Comparison of ENCODE assay signal across 11 cellular contexts in the genomic region with DNA sequence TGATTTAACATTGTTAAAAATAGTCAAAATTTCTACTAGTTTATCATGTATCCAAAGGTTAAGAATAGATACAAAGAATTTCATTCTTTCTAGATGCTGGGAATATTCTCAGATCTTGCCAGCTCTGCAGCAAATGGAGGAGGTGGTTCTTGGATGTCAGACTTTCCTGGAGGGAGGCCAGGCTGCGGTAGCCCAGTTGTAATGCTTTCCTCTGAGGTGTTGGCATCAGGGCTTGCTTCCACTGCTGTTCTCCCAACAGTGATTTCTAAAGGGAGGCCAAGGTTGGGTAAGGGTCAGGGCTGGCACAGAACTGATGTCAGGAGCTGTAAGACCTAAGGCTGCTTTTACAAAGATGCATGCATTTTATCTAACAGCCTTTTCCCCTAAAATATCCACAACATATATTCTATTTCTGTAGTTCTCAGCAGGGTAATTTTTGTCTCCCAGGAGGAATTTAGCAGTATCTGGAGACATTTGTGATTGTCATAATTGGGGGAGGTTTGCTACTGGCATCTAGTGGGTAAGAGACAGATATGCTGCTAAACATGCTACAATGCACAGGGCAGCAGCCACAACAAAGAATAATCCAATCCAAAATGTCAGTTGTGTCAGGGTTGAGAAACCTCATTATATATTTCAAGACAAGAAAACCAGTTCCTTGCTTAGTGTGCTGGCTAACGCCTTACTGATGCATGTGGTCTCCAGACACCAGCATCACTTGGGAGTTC. TPM values are rescaled to one million over a fixed set of nuclear protein-coding genes. Genes with fewer than 3 reads are reported as not detected.
DNase-seq lines count a peak whose midpoint lies in the region; ATAC-seq and TF ChIP-seq lines count a peak whose summit lies in the region.
"Had no signal": no experiment of that assay in that cellular context is flagged by ENCODE, and none has a peak within 500 bp of the region (broad histone marks: within the 10 kb centered on the region; RNA-seq: fewer than 3 reads in every experiment).

No MANE protein-coding gene starts in this region.

- no peak for TF ChIP-seq POLR2A in adrenal gland (IDR thresholded peaks at IDR 0.05)

- POLR2A ChIA-PET in naive thymus-derived CD4-positive, alpha-beta T cell (lab: Charles Lee) = no interaction called here

- H3K4me3 ChIP-seq in adrenal gland = no peak overlapping the region
- H3K4me3 ChIP-seq in naive thymus-derived CD4-positive, alpha-beta T cell (ENCODE audit: low read length) = no peak overlapping the region

- peaks cover 0 to 25% of the 10 kb centered on the region in 2 donors for H3K4me1 ChIP-seq in adrenal gland (replicated peaks in 1 of 2)
- H3K4me1 ChIP-seq in naive thymus-derived CD4-positive, alpha-beta T cell (ENCODE audit: control insufficient read depth in 2 of 2, insufficient read depth in 2 of 2, low read length in 2 of 2) = no peaks in the 10 kb centered on the region

- ATAC-seq in HG02623 (IDR thresholded peaks at IDR 0.05; ENCODE audit: unreplicated experiment) = peak; percentile 23
- no peak for ATAC-seq in naive thymus-derived CD4-positive, alpha-beta T cell

- intact Hi-C loops in adrenal gland (cut with DNase I) = no loop called here
- intact Hi-C loops in naive thymus-derived CD4-positive, alpha-beta T cell (cut with micrococcal nuclease) = no loop called here

- peaks cover 0 to 10% (median 0%) of the 10 kb centered on the region in 11 donors for H3K9me3 Mint-ChIP-seq in naive thymus-derived CD4-positive, alpha-beta T cell

- H3K27ac ChIP-seq in adrenal gland = no peak overlapping the region
- H3K27ac ChIP-seq in naive thymus-derived CD4-positive, alpha-beta T cell (ENCODE audit: low read depth, low read length) = no peak overlapping the region

- H3K36me3 ChIP-seq in adrenal gland (replicated peaks in 1 of 2) = no peaks in the 10 kb centered on the region
- no peaks in the 10 kb centered on the region for H3K36me3 ChIP-seq in naive thymus-derived CD4-positive, alpha-beta T cell (ENCODE audit: control insufficient read depth in 2 of 3, insufficient read depth in 3 of 3, low read length in 3 of 3)

- WGBS in adrenal gland, 4 donors = 56 to 77% (median 60%) methylated on average over 2 of the region's 2 CpGs

- peaks cover 0 to 8% (median 4%) of the 10 kb centered on the region in 5 donors for H3K36me3 Mint-ChIP-seq in naive thymus-derived CD4-positive, alpha-beta T cell

- no peaks in the 10 kb centered on the region for H3K27me3 ChIP-seq in adrenal gland
- H3K27me3 ChIP-seq in naive thymus-derived CD4-positive, alpha-beta T cell (ENCODE audit: control insufficient read depth in 2 of 2, insufficient read depth in 2 of 2, low read length in 2 of 2) = no peaks in the 10 kb centered on the region

- DNase-seq in Ammon's horn (ENCODE audit: low spot score) = peak; percentile 58
- peak; percentile 32 to 85 (median 56) for DNase-seq in adrenal gland
- peak; percentile 63 for DNase-seq in inferior parietal cortex (ENCODE audit: extremely low spot score)
- DNase-seq in naive thymus-derived CD4-positive, alpha-beta T cell = no peak
- DNase-seq in activated CD4-positive, alpha-beta T cell treated with anti-CD3 and anti-CD28 coated beads for 1 hour = no peak
- no peak for DNase-seq in effector CD4-positive, alpha-beta T cell
- DNase-seq in GF-D8 (lab: John Stamatoyannopoulos, UW) = no peak
- DNase-seq: AML-193, NCI-H2029 had no signal

- CTCF ChIA-PET in naive thymus-derived CD4-positive, alpha-beta T cell (lab: Charles Lee) = interaction anchor here (0.8 kb wide), 1 partner anchor 102 kb away, joined by 3 read pairs; no protein-coding TSS in a partner anchor

- H3K27me3 Mint-ChIP-seq in naive thymus-derived CD4-positive, alpha-beta T cell = peaks cover 0 to 51% (median 6%) of the 10 kb centered on the region in 5 donors

- no peak for TF ChIP-seq CTCF in adrenal gland (IDR thresholded peaks at IDR 0.05)

- H3K4me1 Mint-ChIP-seq in naive thymus-derived CD4-positive, alpha-beta T cell = peaks cover 0 to 9% (median 4%) of the 10 kb centered on the region in 7 donors

- H3K9me3 ChIP-seq in adrenal gland (replicated peaks in 1 of 3) = no peaks in the 10 kb centered on the region
- no peaks in the 10 kb centered on the region for H3K9me3 ChIP-seq in naive thymus-derived CD4-positive, alpha-beta T cell (ENCODE audit: control insufficient read depth in 2 of 3, low read length in 3 of 3)

- no peak overlapping the region for H3K27ac Mint-ChIP-seq in naive thymus-derived CD4-positive, alpha-beta T cell

- no peak overlapping the region for H3K4me3 Mint-ChIP-seq in naive thymus-derived CD4-positive, alpha-beta T cell

RNA-seq across cellular contexts. Expression of a gene that starts 42.0 kb away (rescaled TPM):
- total RNA-seq in adrenal gland = under 1 TPM in 4 of 8 donors, not detected in 4; 0.14 to 0.97 (median 0.48) TPM
- under 1 TPM in 2 of 3 donors, not detected in 1; 0.13 TPM for polyA plus RNA-seq in adrenal gland
- total RNA-seq in naive thymus-derived CD4-positive, alpha-beta T cell = 1 to 10 TPM in 1 of 5 experiments, under 1 TPM in 1, not detected in 3; 0.34 to 1.6 TPM
- not detected for polyA plus RNA-seq in naive thymus-derived CD4-positive, alpha-beta T cell
- total RNA-seq: activated CD8-positive, alpha-beta memory T cell treated with anti-CD3 and anti-CD28 coated beads for 36 hours had no signal

Comparison
In these comparisons a context has a peak if more than half of its experiments do, and no peak if none do; other contexts are left out.
1. DNase-seq: peak in Ammon's horn (single experiment), adrenal gland (7 of 7) and inferior parietal cortex (single experiment); none in naive thymus-derived CD4-positive, alpha-beta T cell (0 of 9), activated CD4-positive, alpha-beta T cell treated with anti-CD3 and anti-CD28 coated beads for 1 hour (single experiment), effector CD4-positive, alpha-beta T cell (single experiment) and GF-D8 (single experiment).